8 cellular contexts compared by ENCODE assay signal in the genomic region with DNA sequence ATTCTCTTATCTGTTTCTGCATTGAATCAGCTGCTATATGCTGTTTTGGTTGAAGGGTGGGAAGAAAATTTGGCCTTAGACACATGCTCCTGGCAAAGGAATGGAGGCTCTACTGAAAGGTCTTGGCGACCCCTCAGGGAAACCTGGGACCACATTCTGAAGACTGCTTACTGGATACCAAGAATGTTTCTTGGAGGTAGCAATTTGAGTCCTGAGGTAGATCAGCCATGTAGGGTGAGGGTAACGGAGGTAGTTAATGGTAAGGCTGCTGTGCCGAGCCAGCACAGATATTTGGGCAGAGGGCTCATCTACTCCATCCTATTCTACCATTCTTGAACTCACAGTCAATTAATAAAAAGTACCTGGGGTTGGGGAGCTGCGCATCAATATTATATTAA. TPM values are rescaled to one million over a fixed set of nuclear protein-coding genes. Genes with fewer than 3 reads are reported as not detected.
A peak's percentile ranks its signal among the peaks of the same experiment; 100 is the strongest.
DNase-seq lines count a peak whose midpoint lies in the region; ATAC-seq and TF ChIP-seq lines count a peak whose summit lies in the region.

No MANE protein-coding gene starts in this region.

- CTCF ChIA-PET in activated B cell treated with CpG ODN at 0.5 μM for 24 hours (lab: Charles Lee), result interaction anchor here (1.0 to 2.7 kb wide), 5 partner anchors 36 to 128 kb away, joined by 3 to 13 read pairs (median 6); no protein-coding TSS in a partner anchor

- H3K36me3 Mint-ChIP-seq in activated B cell treated with CpG ODN at 0.5 μM for 24 hours (ENCODE audit: low read depth), result peaks cover 7% of the 10 kb centered on the region

- H3K4me1 Mint-ChIP-seq in activated B cell treated with CpG ODN at 0.5 μM for 24 hours, result peaks cover 40% of the 10 kb centered on the region

- H3K36me3 ChIP-seq in iPS-15b (ENCODE audit: control insufficient read depth, insufficient read depth, low read length) (no peaks in the 10 kb centered on the region), stomach smooth muscle (ENCODE audit: control insufficient read depth in 2 of 2, insufficient read depth in 2 of 2, low read length in 2 of 2) (no peaks in the 10 kb centered on the region)

- intact Hi-C loops in activated B cell treated with CpG ODN at 0.5 μM for 24 hours (cut with micrococcal nuclease), result loop anchor here (1.0 to 5.0 kb wide), 4 partner anchors 37 to 1348 kb away; a partner anchor contains a TSS

- H3K27me3 ChIP-seq in iPS-15b (ENCODE audit: control insufficient read depth, insufficient read depth, low read length), result peaks cover 24% of the 10 kb centered on the region
- H3K27me3 ChIP-seq in stomach smooth muscle (ENCODE audit: control insufficient read depth in 1 of 2, insufficient read depth in 2 of 2, low read length in 2 of 2), result no peaks in the 10 kb centered on the region

- H3K27me3 Mint-ChIP-seq in activated B cell treated with CpG ODN at 0.5 μM for 24 hours, result no peaks in the 10 kb centered on the region

- peak overlapping the region; percentile 90 for H3K27ac ChIP-seq in stomach smooth muscle (ENCODE audit: low read length)

- H3K4me3 Mint-ChIP-seq in activated B cell treated with CpG ODN at 0.5 μM for 24 hours, result peak overlapping the region; percentile 95

- no peaks in the 10 kb centered on the region for H3K9me3 Mint-ChIP-seq in activated B cell treated with CpG ODN at 0.5 μM for 24 hours

- DNase-seq in DMS79 treated with DMSO at 0.1 percent for 48 hours (lab: John Stamatoyannopoulos, UW) (peak; percentile 62), DMS79 (lab: John Stamatoyannopoulos, UW) (no peak), activated B cell treated with CpG ODN at 0.5 μM for 24 hours (no peak), glomerular visceral epithelial cell (ENCODE audit: extremely low spot score) (no peak), NCI-H2196 (lab: John Stamatoyannopoulos, UW; ENCODE audit: unreplicated experiment) (no peak)

- POLR2A ChIA-PET in activated B cell treated with CpG ODN at 0.5 μM for 24 hours (lab: Charles Lee), result interaction anchor here (0.7 to 5.3 kb wide), 11 partner anchors 12 to 63 kb away, joined by 3 to 53 read pairs (median 5); a partner anchor contains a TSS

- H3K9ac ChIP-seq in iPS-15b (ENCODE audit: low read depth, low read length) (no peak overlapping the region), stomach smooth muscle (ENCODE audit: low read length in 2 of 2) (peak overlapping the region; percentile 77 to 87)

- H3K4me3 ChIP-seq in iPS-15b (ENCODE audit: low read depth, low read length) (peak overlapping the region; percentile 87), stomach smooth muscle (ENCODE audit: low read length in 2 of 2) (peak overlapping the region; percentile 80 to 87)

- H3K9me3 ChIP-seq in iPS-15b (ENCODE audit: control insufficient read depth, insufficient read depth, low read length) (no peaks in the 10 kb centered on the region), stomach smooth muscle (ENCODE audit: control insufficient read depth in 2 of 2, low read length in 2 of 2) (no peaks in the 10 kb centered on the region)

- H3K4me1 ChIP-seq in iPS-15b (ENCODE audit: control insufficient read depth, insufficient read depth, low read length) (peaks cover 11% of the 10 kb centered on the region), stomach smooth muscle (ENCODE audit: control insufficient read depth, insufficient read depth, low read length) (peaks cover 3% of the 10 kb centered on the region)

- ATAC-seq in HG03045 (IDR thresholded peaks at IDR 0.05; ENCODE audit: unreplicated experiment), result peak; percentile 19
- ATAC-seq in activated B cell treated with CpG ODN at 0.5 μM for 24 hours (ENCODE audit: low read depth), result peak; percentile 11

- no peak for TF ChIP-seq CTCF in activated B cell treated with CpG ODN at 0.5 μM for 24 hours (IDR thresholded peaks at IDR 0.05)

- peak overlapping the region; percentile 92 for H3K27ac Mint-ChIP-seq in activated B cell treated with CpG ODN at 0.5 μM for 24 hours

RNA-seq across cellular contexts. Expression of a gene that starts 0.4 kb away (rescaled TPM):
- 52.4 and 56.7 TPM in 2 replicates for total RNA-seq in activated B cell treated with CpG ODN at 0.5 μM for 24 hours
